Comparison of ENCODE assay signal across 8 cellular contexts in genomic region chr17:27846808-27847307, GRCh38. TPM values are rescaled to one million over a fixed set of nuclear protein-coding genes. Genes with fewer than 3 reads are reported as not detected.
DNase-seq lines count a peak whose midpoint lies in the region; ATAC-seq and TF ChIP-seq lines count a peak whose summit lies in the region.
"Not testable (repeated sequence)": the region's sequence is repeated elsewhere in the genome, so short reads cannot be mapped to it uniquely, and the experiment has no call there.

No MANE protein-coding gene starts in this region.

- H3K36me3 Mint-ChIP-seq in CD14-positive monocyte; T-helper 2 cell treated with Interferon-gamma antibody and Interleukin-4, amounts not matched to agents 5 μg/mL and 100 μg/mL, for 36 hours (ENCODE audit: low read depth); activated CD8-positive, alpha-beta T cell treated with anti-CD3 and anti-CD28 coated beads, Interleukin-2, amount 10 ng/mL, durations not matched to agents 7 days and 5 days (ENCODE audit: low read depth); activated naive CD4-positive, alpha-beta T cell treated with anti-CD3 and anti-CD28 coated beads for 36 hours (ENCODE audit: low read depth); central memory CD8-positive, alpha-beta T cell (ENCODE audit: insufficient read depth); naive B cell; stimulated activated naive B cell treated with anti-CD40 and anti-IgM and Interleukin-4, amounts not matched to agents 10 μg/mL and 1 μg/mL and 100 μg/mL, for 72 hours: not testable (repeated sequence)

- H3K4me3 ChIP-seq in IMR-90 (ENCODE audit: insufficient read depth, low read depth, low read length) = not testable (repeated sequence)

- not testable (repeated sequence) for H2AK9ac ChIP-seq in IMR-90 (replicated peaks; ENCODE audit: low read depth, low read length, poor library complexity)

- H4K91ac ChIP-seq in IMR-90 (ENCODE audit: insufficient read depth, low read depth, low read length) = not testable (repeated sequence)

- H3K27ac Mint-ChIP-seq in CD14-positive monocyte = peak overlapping the region in 1 of 7 donors; percentile 32
- peak overlapping the region; percentile 81 for H3K27ac Mint-ChIP-seq in T-helper 2 cell treated with Interferon-gamma antibody and Interleukin-4, amounts not matched to agents 5 μg/mL and 100 μg/mL, for 36 hours
- H3K27ac Mint-ChIP-seq in activated CD8-positive, alpha-beta T cell treated with anti-CD3 and anti-CD28 coated beads, Interleukin-2, amount 10 ng/mL, durations not matched to agents 7 days and 5 days = peak overlapping the region; percentile 74
- H3K27ac Mint-ChIP-seq in activated naive CD4-positive, alpha-beta T cell treated with anti-CD3 and anti-CD28 coated beads for 36 hours = not testable (repeated sequence)
- H3K27ac Mint-ChIP-seq in central memory CD8-positive, alpha-beta T cell (ENCODE audit: low read depth) = peak overlapping the region; percentile 73
- H3K27ac Mint-ChIP-seq in naive B cell = peak overlapping the region in 1 of 6 donors; percentile 67
- peak overlapping the region; percentile 62 for H3K27ac Mint-ChIP-seq in stimulated activated naive B cell treated with anti-CD40 and anti-IgM and Interleukin-4, amounts not matched to agents 10 μg/mL and 1 μg/mL and 100 μg/mL, for 72 hours

- POLR2A ChIA-PET in IMR-90 (lab: Charles Lee; ENCODE audit: unreplicated experiment) = not testable (repeated sequence)
- POLR2A ChIA-PET in activated CD8-positive, alpha-beta T cell treated with anti-CD3 and anti-CD28 coated beads, Interleukin-2, amount 10 ng/mL, durations not matched to agents 7 days and 5 days (lab: Charles Lee) = interaction anchor here (2.1 kb wide), 1 partner anchor 39 kb away, joined by 9 read pairs; no protein-coding TSS in a partner anchor

- H2AFZ ChIP-seq in IMR-90 (replicated peaks; ENCODE audit: low read length, poor library complexity) = not testable (repeated sequence)

- not testable (repeated sequence) for H3K9me3 Mint-ChIP-seq in CD14-positive monocyte; T-helper 2 cell treated with Interferon-gamma antibody and Interleukin-4, amounts not matched to agents 5 μg/mL and 100 μg/mL, for 36 hours; activated CD8-positive, alpha-beta T cell treated with anti-CD3 and anti-CD28 coated beads, Interleukin-2, amount 10 ng/mL, durations not matched to agents 7 days and 5 days (ENCODE audit: insufficient read depth); activated naive CD4-positive, alpha-beta T cell treated with anti-CD3 and anti-CD28 coated beads for 36 hours; central memory CD8-positive, alpha-beta T cell; stimulated activated naive B cell treated with anti-CD40 and anti-IgM and Interleukin-4, amounts not matched to agents 10 μg/mL and 1 μg/mL and 100 μg/mL, for 72 hours
- peaks cover 0 to 11% (median 0%) of the 10 kb centered on the region in 7 donors for H3K9me3 Mint-ChIP-seq in naive B cell

- not testable (repeated sequence) for H3K27ac ChIP-seq in IMR-90 (ENCODE audit: insufficient read depth, low read length)

- not testable (repeated sequence) for H3K14ac ChIP-seq in IMR-90 (replicated peaks; ENCODE audit: low read depth, low read length)

- not testable (repeated sequence) for H3K9ac ChIP-seq in IMR-90 (ENCODE audit: low read depth, low read length)

- H4K20me1 ChIP-seq in IMR-90 (ENCODE audit: insufficient read depth, low read length) = not testable (repeated sequence)

- not testable (repeated sequence) for H3K27me3 ChIP-seq in IMR-90 (ENCODE audit: control insufficient read depth, insufficient read depth, low read length)

- not testable (repeated sequence) for TF ChIP-seq CTCF in CD14-positive monocyte (IDR thresholded peaks at IDR 0.05); IMR-90 (conservative IDR thresholded peaks at IDR 0.05; ENCODE audit: low read depth, low read length)

- H2BK15ac ChIP-seq in IMR-90 (ENCODE audit: low read depth, low read length) = not testable (repeated sequence)

- H3K9me3 ChIP-seq in IMR-90 (ENCODE audit: control insufficient read depth, insufficient read depth, low read length) = not testable (repeated sequence)

- not testable (repeated sequence) for H3K4ac ChIP-seq in IMR-90 (ENCODE audit: low read depth, low read length)

- intact Hi-C loops in CD14-positive monocyte (cut with micrococcal nuclease); IMR-90 (cut with micrococcal nuclease): not testable (repeated sequence)
- intact Hi-C loops in activated naive CD4-positive, alpha-beta T cell treated with anti-CD3 and anti-CD28 coated beads for 36 hours (cut with micrococcal nuclease) = loop anchor here (1.0 kb wide), 1 partner anchor 37 kb away; no protein-coding TSS in a partner anchor

- not testable (repeated sequence) for H3K23ac ChIP-seq in IMR-90 (ENCODE audit: low read depth, low read length)

- 92% methylated on average over 6 of the region's 11 CpGs; no CpG with 5 or more reads in 1 of the 2 experiments for WGBS in IMR-90 (ENCODE audit: extremely low coverage in 2 of 2, insufficient read length in 1 of 2), 2 experiments

- BruUV-seq in IMR-90 (replicated peaks; lab: Mats Ljungman, UMichigan) = not testable (repeated sequence)

- not testable (repeated sequence) for H3K4me2 ChIP-seq in IMR-90 (ENCODE audit: low read depth, low read length)

- TF ChIP-seq RAD21 in IMR-90 (IDR thresholded peaks at IDR 0.05; ENCODE audit: low read length) = not testable (repeated sequence)

- H3K27me3 Mint-ChIP-seq in CD14-positive monocyte (ENCODE audit: low read depth in 3 of 3); T-helper 2 cell treated with Interferon-gamma antibody and Interleukin-4, amounts not matched to agents 5 μg/mL and 100 μg/mL, for 36 hours (ENCODE audit: low read depth); activated CD8-positive, alpha-beta T cell treated with anti-CD3 and anti-CD28 coated beads, Interleukin-2, amount 10 ng/mL, durations not matched to agents 7 days and 5 days (ENCODE audit: low read depth); activated naive CD4-positive, alpha-beta T cell treated with anti-CD3 and anti-CD28 coated beads for 36 hours (ENCODE audit: low read depth); central memory CD8-positive, alpha-beta T cell; stimulated activated naive B cell treated with anti-CD40 and anti-IgM and Interleukin-4, amounts not matched to agents 10 μg/mL and 1 μg/mL and 100 μg/mL, for 72 hours: not testable (repeated sequence)
- H3K27me3 Mint-ChIP-seq in naive B cell = peaks cover 0 to 16% (median 5%) of the 10 kb centered on the region in 3 donors

- H3K4me1 ChIP-seq in IMR-90 (ENCODE audit: control insufficient read depth, insufficient read depth, low read length) = not testable (repeated sequence)

- not testable (repeated sequence) for ATAC-seq in IMR-90 (ENCODE audit: low read depth); central memory CD8-positive, alpha-beta T cell (replicated peaks; ENCODE audit: extremely low read depth, poor library complexity, severe bottlenecking); naive B cell (ENCODE audit: low read depth in 2 of 2); stimulated activated naive B cell treated with anti-CD40 and anti-IgM and Interleukin-4, amounts not matched to agents 10 μg/mL and 1 μg/mL and 100 μg/mL, for 72 hours (replicated peaks)
- ATAC-seq in activated CD8-positive, alpha-beta T cell treated with anti-CD3 and anti-CD28 coated beads, Interleukin-2, amount 10 ng/mL, durations not matched to agents 7 days and 5 days = peak; percentile 13

- H2BK5ac ChIP-seq in IMR-90 (ENCODE audit: low read depth, low read length, poor library complexity, severe bottlenecking) = not testable (repeated sequence)

- H3K4me3 Mint-ChIP-seq in CD14-positive monocyte (peak overlapping the region; percentile 77 to 90), naive B cell (peak overlapping the region; percentile 64 to 89 (median 76))
- H3K4me3 Mint-ChIP-seq in T-helper 2 cell treated with Interferon-gamma antibody and Interleukin-4, amounts not matched to agents 5 μg/mL and 100 μg/mL, for 36 hours = peak overlapping the region; percentile 77
- peak overlapping the region; percentile 64 for H3K4me3 Mint-ChIP-seq in activated CD8-positive, alpha-beta T cell treated with anti-CD3 and anti-CD28 coated beads, Interleukin-2, amount 10 ng/mL, durations not matched to agents 7 days and 5 days
- H3K4me3 Mint-ChIP-seq in activated naive CD4-positive, alpha-beta T cell treated with anti-CD3 and anti-CD28 coated beads for 36 hours = peak overlapping the region; percentile 60
- H3K4me3 Mint-ChIP-seq in central memory CD8-positive, alpha-beta T cell = peak overlapping the region; percentile 74
- H3K4me3 Mint-ChIP-seq in stimulated activated naive B cell treated with anti-CD40 and anti-IgM and Interleukin-4, amounts not matched to agents 10 μg/mL and 1 μg/mL and 100 μg/mL, for 72 hours = peak overlapping the region; percentile 73 to 78

- in situ Hi-C loops in IMR-90 (cut with MboI; ENCODE audit: low sequenced_read_pairs) = not testable (repeated sequence)

- DNase-seq in CD14-positive monocyte (ENCODE audit: low spot score); IMR-90; T-helper 2 cell treated with Interferon-gamma antibody and Interleukin-4, amounts not matched to agents 5 μg/mL and 100 μg/mL, for 36 hours (ENCODE audit: low spot score); activated CD8-positive, alpha-beta T cell treated with anti-CD3 and anti-CD28 coated beads, Interleukin-2, amount 10 ng/mL, durations not matched to agents 7 days and 5 days; activated naive CD4-positive, alpha-beta T cell treated with anti-CD3 and anti-CD28 coated beads for 36 hours; central memory CD8-positive, alpha-beta T cell (ENCODE audit: low spot score in 2 of 2); naive B cell; stimulated activated naive B cell treated with anti-CD40 and anti-IgM and Interleukin-4, amounts not matched to agents 10 μg/mL and 1 μg/mL and 100 μg/mL, for 72 hours: not testable (repeated sequence)

- H2BK20ac ChIP-seq in IMR-90 (ENCODE audit: low read depth, low read length) = not testable (repeated sequence)

- H3K36me3 ChIP-seq in IMR-90 (ENCODE audit: control insufficient read depth, insufficient read depth, low read length) = not testable (repeated sequence)

- TF ChIP-seq POLR2A in IMR-90 (IDR thresholded peaks at IDR 0.05; ENCODE audit: low read depth, low read length) = not testable (repeated sequence)

- not testable (repeated sequence) for H4K8ac ChIP-seq in IMR-90 (ENCODE audit: low read depth in 2 of 2, low read length in 2 of 2)

- H3K9me1 ChIP-seq in IMR-90 (ENCODE audit: insufficient read depth, low read length) = not testable (repeated sequence)

- CTCF ChIA-PET in IMR-90 (lab: Yijun Ruan, JAX) = not testable (repeated sequence)
- CTCF ChIA-PET in activated CD8-positive, alpha-beta T cell treated with anti-CD3 and anti-CD28 coated beads, Interleukin-2, amount 10 ng/mL, durations not matched to agents 7 days and 5 days (lab: Charles Lee) = interaction anchor here (1.2 to 3.4 kb wide), 6 partner anchors 11 to 87 kb away, joined by 3 to 32 read pairs (median 6); no protein-coding TSS in a partner anchor
- CTCF ChIA-PET in activated naive CD4-positive, alpha-beta T cell treated with anti-CD3 and anti-CD28 coated beads for 36 hours (lab: Charles Lee) = interaction anchor here (0.8 to 1.9 kb wide), 6 partner anchors 23 to 44 kb away, joined by 3 to 8 read pairs (median 4); no protein-coding TSS in a partner anchor

- not testable (repeated sequence) for H2AK5ac ChIP-seq in IMR-90 (ENCODE audit: low read depth, low read length)

- not testable (repeated sequence) for H4K5ac ChIP-seq in IMR-90 (ENCODE audit: low read depth, low read length)

- H3K4me1 Mint-ChIP-seq in CD14-positive monocyte (peaks cover 15% of the 10 kb centered on the region), naive B cell (peaks cover 13 to 22% (median 14%) of the 10 kb centered on the region in 3 donors)
- H3K4me1 Mint-ChIP-seq in T-helper 2 cell treated with Interferon-gamma antibody and Interleukin-4, amounts not matched to agents 5 μg/mL and 100 μg/mL, for 36 hours (ENCODE audit: low read depth) = peaks cover 21% of the 10 kb centered on the region
- peaks cover 36% of the 10 kb centered on the region for H3K4me1 Mint-ChIP-seq in activated CD8-positive, alpha-beta T cell treated with anti-CD3 and anti-CD28 coated beads, Interleukin-2, amount 10 ng/mL, durations not matched to agents 7 days and 5 days (ENCODE audit: low read depth)
- H3K4me1 Mint-ChIP-seq in activated naive CD4-positive, alpha-beta T cell treated with anti-CD3 and anti-CD28 coated beads for 36 hours (ENCODE audit: low read depth) = peaks cover 16% of the 10 kb centered on the region
- peaks cover 23% of the 10 kb centered on the region for H3K4me1 Mint-ChIP-seq in central memory CD8-positive, alpha-beta T cell
- H3K4me1 Mint-ChIP-seq in stimulated activated naive B cell treated with anti-CD40 and anti-IgM and Interleukin-4, amounts not matched to agents 10 μg/mL and 1 μg/mL and 100 μg/mL, for 72 hours = peaks cover 12 to 16% of the 10 kb centered on the region in 2 donors

- dilution Hi-C loops in IMR-90 (cut with HindIII; ENCODE audit: low sequenced_read_pairs, unreplicated experiment) = not testable (repeated sequence)

- not testable (repeated sequence) for H2BK120ac ChIP-seq in IMR-90 (ENCODE audit: low read depth, low read length)

- not testable (repeated sequence) for H3K56ac ChIP-seq in IMR-90 (ENCODE audit: extremely low read depth, insufficient read depth, low read length)

- H3K79me1 ChIP-seq in IMR-90 (ENCODE audit: low read depth in 1 of 2, low read length in 2 of 2) = not testable (repeated sequence)

- not testable (repeated sequence) for H3K18ac ChIP-seq in IMR-90 (ENCODE audit: low read depth, low read length)

RNA-seq across cellular contexts. Expression of gene LYRM9, which starts 46.3 kb away (rescaled TPM):
- polyA plus RNA-seq in CD14-positive monocyte (1 to 10 TPM; 5.9 to 6.3 TPM), IMR-90 (2012; rRNA removed) (4.5 and 4.8 TPM in 2 replicates), naive B cell (ENCODE audit: low read depth in 6 of 6) (10 to 100 TPM; 16.7 to 29.0 (median 25.3) TPM)
- total RNA-seq in IMR-90 (2012; rRNA removed) = 3.2 and 3.3 TPM in 2 replicates
- polyA plus RNA-seq in IMR-90 (2012; cell fraction: cytosol; rRNA removed) = 2.0 and 4.8 TPM in 2 replicates
- polyA plus RNA-seq in IMR-90 (2012; cell fraction: nucleus; rRNA removed; ENCODE audit: low replicate concordance) = 7.1 and 14.6 TPM in 2 replicates
- 1 to 10 TPM; 1.6 to 3.6 TPM for total RNA-seq in activated CD8-positive, alpha-beta T cell treated with anti-CD3 and anti-CD28 coated beads, Interleukin-2, amount 10 ng/mL, durations not matched to agents 7 days and 5 days
- total RNA-seq in activated naive CD4-positive, alpha-beta T cell treated with anti-CD3 and anti-CD28 coated beads for 36 hours = 1 to 10 TPM; 5.3 to 6.9 TPM

RNA-seq across cellular contexts. Expression of gene NOS2, which starts 46.5 kb away (rescaled TPM):
- polyA plus RNA-seq in CD14-positive monocyte (not detected), IMR-90 (2012; rRNA removed) (0.03 TPM in 1 of 2 replicates, not detected in the other), naive B cell (ENCODE audit: low read depth in 6 of 6) (under 1 TPM in 1 of 6 donors, not detected in 5; 0.08 TPM)
- under 0.01 TPM in 1 of 2 replicates, not detected in the other for total RNA-seq in IMR-90 (2012; rRNA removed)
- polyA plus RNA-seq in IMR-90 (2012; cell fraction: cytosol; rRNA removed) = 0.01 TPM in 1 of 2 replicates, not detected in the other
- polyA plus RNA-seq in IMR-90 (2012; cell fraction: nucleus; rRNA removed; ENCODE audit: low replicate concordance) = 0.03 TPM in 1 of 2 replicates, not detected in the other
- total RNA-seq in activated CD8-positive, alpha-beta T cell treated with anti-CD3 and anti-CD28 coated beads, Interleukin-2, amount 10 ng/mL, durations not matched to agents 7 days and 5 days = not detected
- under 1 TPM; 0.05 to 0.07 TPM for total RNA-seq in activated naive CD4-positive, alpha-beta T cell treated with anti-CD3 and anti-CD28 coated beads for 36 hours
